Comparison of ENCODE assay signal across 1 cellular context in genomic region chrX:1358793-1359476, GRCh38.
TF ChIP-seq lines count a peak whose summit lies in the region.

No MANE protein-coding gene starts in this region.

TF ChIP-seq in SK-N-SH treated with all-trans-retinoic acid at 6 μM for 48 hours, 23 proteins besides CTCF, POLR2A, EP300 and RAD21 (continued from another document):
- no peak for TF ChIP-seq SNAI2 (CRISPR knock-in tag; IDR thresholded peaks at IDR 0.05)
